ENCODE assay signal across 17 cellular contexts in the genomic region with DNA sequence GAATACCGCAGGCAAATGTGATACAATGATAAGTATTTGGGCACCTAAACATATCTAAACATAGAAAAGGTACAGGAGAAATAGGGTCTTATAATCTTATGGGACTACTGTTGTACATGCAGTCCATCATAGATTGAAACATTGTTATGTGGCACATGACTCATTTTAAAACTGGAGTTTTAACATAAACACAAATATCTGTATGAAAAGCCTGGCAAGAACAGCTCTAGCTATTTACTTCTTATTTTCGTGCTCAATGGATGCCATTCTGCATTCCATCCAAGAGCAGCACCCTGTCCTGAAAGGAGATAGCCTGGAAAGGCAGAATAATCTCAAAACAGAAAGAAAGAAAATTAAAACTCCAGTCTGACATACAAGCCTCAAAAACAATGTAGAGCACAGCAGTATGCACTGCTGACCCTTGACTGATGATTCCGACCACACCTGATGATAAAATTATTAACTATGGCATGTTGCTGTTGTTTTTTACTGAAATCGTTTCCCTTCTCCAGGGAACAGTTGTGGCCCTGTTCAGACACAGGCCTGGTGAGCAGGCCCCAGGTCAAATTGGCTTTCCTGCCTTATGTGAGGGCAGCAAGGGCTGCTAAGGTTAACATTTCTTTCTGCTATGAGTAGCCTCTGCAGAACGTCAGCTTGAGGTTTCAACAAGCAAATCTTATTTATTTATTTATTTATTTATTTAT.
DNase-seq lines count a peak whose midpoint lies in the region; ATAC-seq and TF ChIP-seq lines count a peak whose summit lies in the region.
"Had no signal": no experiment of that assay in that cellular context is flagged by ENCODE, and none has a peak within 500 bp of the region (broad histone marks: within the 10 kb centered on the region; RNA-seq: fewer than 3 reads in every experiment).

No MANE protein-coding gene starts in this region.

- H3K36me3 ChIP-seq in tibial nerve (no peaks in the 10 kb centered on the region), esophagus muscularis mucosa (no peaks in the 10 kb centered on the region)
- H3K36me3 ChIP-seq: SJSA1 had no signal

- peaks cover 21% of the 10 kb centered on the region for H3K4me1 Mint-ChIP-seq in mesothelial cell of epicardium
- H3K4me1 Mint-ChIP-seq: activated naive CD8-positive, alpha-beta T cell treated with anti-CD3 and anti-CD28 coated beads, Interleukin-2, amount 10 ng/mL, durations not matched to agents 7 days and 5 days; CD4-positive, CD25-positive, alpha-beta regulatory T cell; stimulated activated effector memory CD8-positive, alpha-beta T cell treated with anti-CD3 and anti-CD28 coated beads, Interleukin-12 subunit alpha, Interleukin-12 subunit beta, amount 100 ng/mL, for 72 hours had no signal

- H3K27ac ChIP-seq in coronary artery (peak overlapping the region; percentile 3 to 75), tibial nerve (peak overlapping the region in 3 of 4 donors; percentile 2 to 82 (median 71)), esophagus muscularis mucosa (replicated peaks in 1 of 4) (no peak overlapping the region)
- H3K27ac ChIP-seq: HL-60, SJSA1 had no signal

- H3K27me3 ChIP-seq in tibial nerve (no peaks in the 10 kb centered on the region), esophagus muscularis mucosa (no peaks in the 10 kb centered on the region)
- H3K27me3 ChIP-seq: SJSA1 had no signal

- H3K27ac Mint-ChIP-seq in mesothelial cell of epicardium = peak overlapping the region; percentile 73
- H3K27ac Mint-ChIP-seq: activated naive CD8-positive, alpha-beta T cell treated with anti-CD3 and anti-CD28 coated beads, Interleukin-2, amount 10 ng/mL, durations not matched to agents 7 days and 5 days; stimulated activated effector memory CD8-positive, alpha-beta T cell treated with anti-CD3 and anti-CD28 coated beads, Interleukin-12 subunit alpha, Interleukin-12 subunit beta, amount 100 ng/mL, for 72 hours had no signal

- DNase-seq in M059J (ENCODE audit: low read depth) (peak; percentile 46), coronary artery (ENCODE audit: low spot score) (no peak), mesothelial cell of epicardium (ENCODE audit: low spot score in 2 of 2, unreplicated experiment in 2 of 2) (no peak), tibial nerve (ENCODE audit: low spot score in 2 of 2) (no peak), esophagus muscularis mucosa (ENCODE audit: extremely low spot score) (no peak)
- DNase-seq: activated CD4-positive, alpha-beta T cell treated with anti-CD3 and anti-CD28 coated beads, Interleukin-2, amount 50 U/mL, for 4 hours; activated naive CD8-positive, alpha-beta T cell treated with anti-CD3 and anti-CD28 coated beads, Interleukin-2, amount 10 ng/mL, durations not matched to agents 7 days and 5 days; activated T-cell treated with anti-CD3 and anti-CD28 coated beads, Interleukin-2, amount 50 U/mL, for 4 hours; CD4-positive, CD25-positive, alpha-beta regulatory T cell; cortex of kidney; KG1; NCI-H1105 treated with DMSO at 0.1 percent for 48 hours had no signal

- no peak overlapping the region for H3K4me3 Mint-ChIP-seq in mesothelial cell of epicardium
- H3K4me3 Mint-ChIP-seq: activated naive CD8-positive, alpha-beta T cell treated with anti-CD3 and anti-CD28 coated beads, Interleukin-2, amount 10 ng/mL, durations not matched to agents 7 days and 5 days; activated T-cell treated with anti-CD3 and anti-CD28 coated beads, Interleukin-2, amount 50 U/mL, for 4 hours; CD4-positive, CD25-positive, alpha-beta regulatory T cell; stimulated activated effector memory CD8-positive, alpha-beta T cell treated with anti-CD3 and anti-CD28 coated beads, Interleukin-12 subunit alpha, Interleukin-12 subunit beta, amount 100 ng/mL, for 72 hours had no signal

- 49 to 50% methylated on average over 5 of the region's 5 CpGs for WGBS in tibial nerve, 2 donors
- WGBS in esophagus muscularis mucosa = 71% methylated on average over 5 of the region's 5 CpGs

- peak overlapping the region; percentile 44 for H3K4me3 ChIP-seq in coronary artery
- H3K4me3 ChIP-seq in tibial nerve = no peak overlapping the region
- no peak overlapping the region for H3K4me3 ChIP-seq in esophagus muscularis mucosa
- H3K4me3 ChIP-seq: SJSA1 had no signal

- intact Hi-C loops in esophagus muscularis mucosa (cut with DNase I) = no loop called here

- H3K9me3 ChIP-seq in tibial nerve = no peaks in the 10 kb centered on the region
- H3K9me3 ChIP-seq in esophagus muscularis mucosa = no peaks in the 10 kb centered on the region
- H3K9me3 ChIP-seq: SJSA1 had no signal

- TF ChIP-seq EP300 in tibial nerve (IDR thresholded peaks at IDR 0.05) = no peak
- TF ChIP-seq EP300 in esophagus muscularis mucosa (IDR thresholded peaks at IDR 0.05) = no peak

- peaks cover 6% of the 10 kb centered on the region for H3K9me3 Mint-ChIP-seq in mesothelial cell of epicardium
- H3K9me3 Mint-ChIP-seq: activated naive CD8-positive, alpha-beta T cell treated with anti-CD3 and anti-CD28 coated beads, Interleukin-2, amount 10 ng/mL, durations not matched to agents 7 days and 5 days had no signal

- ATAC-seq in GM21390 (IDR thresholded peaks at IDR 0.05; ENCODE audit: unreplicated experiment) (no peak), HG02642 (IDR thresholded peaks at IDR 0.05; ENCODE audit: poor library complexity, unreplicated experiment) (no peak)
- ATAC-seq: activated T-cell treated with anti-CD3 and anti-CD28 coated beads, Interleukin-2, amount 50 U/mL, for 4 hours; stimulated activated effector memory CD8-positive, alpha-beta T cell treated with anti-CD3 and anti-CD28 coated beads, Interleukin-12 subunit alpha, Interleukin-12 subunit beta, amount 100 ng/mL, for 72 hours had no signal

- TF ChIP-seq POLR2A in tibial nerve (IDR thresholded peaks at IDR 0.05) (no peak), esophagus muscularis mucosa (IDR thresholded peaks at IDR 0.05; ENCODE audit: low read depth) (no peak)

- H3K4me1 ChIP-seq in tibial nerve (peaks cover 0 to 73% (median 23%) of the 10 kb centered on the region in 4 donors), esophagus muscularis mucosa (peaks cover 10 to 28% (median 23%) of the 10 kb centered on the region in 4 donors)

- no peaks in the 10 kb centered on the region for H3K27me3 Mint-ChIP-seq in mesothelial cell of epicardium (ENCODE audit: low read depth)
- H3K27me3 Mint-ChIP-seq: activated naive CD8-positive, alpha-beta T cell treated with anti-CD3 and anti-CD28 coated beads, Interleukin-2, amount 10 ng/mL, durations not matched to agents 7 days and 5 days; CD4-positive, CD25-positive, alpha-beta regulatory T cell had no signal

- no peak for TF ChIP-seq CTCF in coronary artery (IDR thresholded peaks at IDR 0.05)
- no peak for TF ChIP-seq CTCF in mesothelial cell of epicardium (IDR thresholded peaks at IDR 0.05; ENCODE audit: unreplicated experiment)
- TF ChIP-seq CTCF in tibial nerve (IDR thresholded peaks at IDR 0.05) = no peak
- TF ChIP-seq CTCF in esophagus muscularis mucosa (IDR thresholded peaks at IDR 0.05) = no peak

- peaks cover 4% of the 10 kb centered on the region for H3K36me3 Mint-ChIP-seq in mesothelial cell of epicardium
- H3K36me3 Mint-ChIP-seq: activated naive CD8-positive, alpha-beta T cell treated with anti-CD3 and anti-CD28 coated beads, Interleukin-2, amount 10 ng/mL, durations not matched to agents 7 days and 5 days; CD4-positive, CD25-positive, alpha-beta regulatory T cell; stimulated activated effector memory CD8-positive, alpha-beta T cell treated with anti-CD3 and anti-CD28 coated beads, Interleukin-12 subunit alpha, Interleukin-12 subunit beta, amount 100 ng/mL, for 72 hours had no signal

Comparison
In these comparisons a context has a peak if more than half of its experiments do, and no peak if none do; other contexts are left out.
1. H3K27ac ChIP-seq: peak in coronary artery (2 of 2) and tibial nerve (3 of 4); none in esophagus muscularis mucosa (0 of 4).